12 cellular contexts compared by ENCODE assay signal in the genomic region with DNA sequence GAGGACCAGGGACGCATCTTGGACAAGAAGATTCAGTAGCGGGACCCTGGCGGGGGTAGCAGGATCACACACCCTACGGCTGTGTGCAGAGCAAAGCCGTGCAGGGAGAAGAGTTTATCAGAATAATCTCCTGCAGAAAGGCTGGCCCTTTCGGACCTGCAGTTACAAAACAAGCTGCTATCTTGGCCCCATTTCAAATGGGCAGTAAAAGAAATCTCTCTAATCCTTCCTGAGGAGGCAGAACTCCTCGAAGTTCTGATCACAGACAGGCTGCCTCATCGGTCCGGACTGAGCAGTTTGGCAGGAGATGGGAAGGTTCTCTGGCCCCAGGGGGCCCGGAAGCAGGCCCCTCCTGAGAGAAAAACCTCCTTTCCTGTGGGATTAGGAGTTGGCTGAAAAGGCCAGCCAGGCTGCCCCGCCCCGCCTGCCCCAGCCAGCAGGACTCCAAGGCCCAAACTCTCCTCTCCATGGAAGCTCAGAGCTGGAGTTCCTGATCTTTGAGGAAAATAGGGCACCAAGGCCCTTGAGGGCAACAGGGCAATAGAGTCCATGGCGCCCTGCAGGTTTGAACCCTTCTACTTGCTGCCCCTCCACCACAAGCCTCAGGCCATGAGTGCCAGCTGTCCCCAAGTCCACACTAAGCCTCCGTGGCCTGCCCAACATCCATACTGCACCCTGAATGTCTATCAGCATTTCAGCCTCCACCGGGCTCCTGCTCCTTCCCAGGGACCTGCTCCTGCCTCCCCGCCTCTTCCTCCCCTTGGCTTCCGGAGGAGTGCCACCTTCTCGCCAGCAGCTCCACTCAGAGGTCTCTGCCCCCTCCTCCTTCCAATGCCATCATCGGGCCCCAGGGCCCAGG.
DNase-seq lines count a peak whose midpoint lies in the region; ATAC-seq, FAIRE-seq and TF ChIP-seq lines count a peak whose summit lies in the region.
"Had no signal": no experiment of that assay in that cellular context is flagged by ENCODE, and none has a peak within 500 bp of the region (broad histone marks: within the 10 kb centered on the region; RNA-seq: fewer than 3 reads in every experiment).

No MANE protein-coding gene starts in this region.

- peaks cover 15% of the 10 kb centered on the region for H3K4me1 Mint-ChIP-seq in T-helper 17 cell
- H3K4me1 Mint-ChIP-seq in CD4-positive, alpha-beta T cell (ENCODE audit: low read depth) = no peaks in the 10 kb centered on the region

- TF ChIP-seq CTCF in fibroblast of villous mesenchyme (IDR thresholded peaks at IDR 0.05; ENCODE audit: insufficient read depth, low read depth, low read length) (no peak), sigmoid colon (IDR thresholded peaks at IDR 0.05) (no peak)
- no peak for TF ChIP-seq CTCF in CD4-positive, alpha-beta T cell (IDR thresholded peaks at IDR 0.05)

- H3K36me3 Mint-ChIP-seq in T-helper 17 cell (ENCODE audit: low read depth) = peaks cover 10% of the 10 kb centered on the region
- peaks cover 53% of the 10 kb centered on the region for H3K36me3 Mint-ChIP-seq in CD4-positive, alpha-beta T cell (ENCODE audit: low read depth)

- no peak for TF ChIP-seq EP300 in sigmoid colon (IDR thresholded peaks at IDR 0.05)

- CTCF ChIA-PET in CD4-positive, alpha-beta T cell (lab: Charles Lee) = no interaction called here

- no peaks in the 10 kb centered on the region for H3K9me3 Mint-ChIP-seq in CD4-positive, alpha-beta T cell

- no peaks in the 10 kb centered on the region for H3K27me3 ChIP-seq in sigmoid colon
- H3K27me3 ChIP-seq in CD4-positive, alpha-beta T cell (ENCODE audit: control insufficient read depth, insufficient read depth, low read length) = no peaks in the 10 kb centered on the region
- H3K27me3 ChIP-seq: pancreas had no signal

- TF ChIP-seq POLR2A in H54 (IDR thresholded peaks at IDR 0.05; ENCODE audit: low read depth, low read length) (no peak), sigmoid colon (IDR thresholded peaks at IDR 0.05) (no peak)

- H3K4me3 ChIP-seq in fibroblast of villous mesenchyme (ENCODE audit: low read depth, low read length) = no peak overlapping the region
- H3K4me3 ChIP-seq in sigmoid colon = no peak overlapping the region
- H3K4me3 ChIP-seq: GM12878, pancreas had no signal

- H3K27me3 Mint-ChIP-seq in T-helper 17 cell = no peaks in the 10 kb centered on the region
- no peaks in the 10 kb centered on the region for H3K27me3 Mint-ChIP-seq in CD4-positive, alpha-beta T cell

- H3K36me3 ChIP-seq in sigmoid colon = peaks cover 0 to 4% (median 0%) of the 10 kb centered on the region in 4 donors
- H3K36me3 ChIP-seq: pancreas had no signal

- 50 to 71% methylated on average over 19 of the region's 19 CpGs for WGBS in sigmoid colon, 2 donors

- no peaks in the 10 kb centered on the region for H3K9me3 ChIP-seq in T-helper 17 cell (ENCODE audit: control insufficient read depth, low read length, poor library complexity, severe bottlenecking)
- H3K9me3 ChIP-seq in sigmoid colon = no peaks in the 10 kb centered on the region
- H3K9me3 ChIP-seq in CD4-positive, alpha-beta T cell (ENCODE audit: control insufficient read depth, low read length) = no peaks in the 10 kb centered on the region
- H3K9me3 ChIP-seq: pancreas had no signal

- POLR2A ChIA-PET in CD4-positive, alpha-beta T cell (lab: Charles Lee) = no interaction called here

- H3K4me3 Mint-ChIP-seq in T-helper 17 cell = no peak overlapping the region
- no peak overlapping the region for H3K4me3 Mint-ChIP-seq in CD4-positive, alpha-beta T cell

- ATAC-seq in T-helper 17 cell (no peak), GM19023 (IDR thresholded peaks at IDR 0.05; ENCODE audit: unreplicated experiment) (no peak), GM18868 (IDR thresholded peaks at IDR 0.05; ENCODE audit: unreplicated experiment) (no peak)
- no peak for ATAC-seq in CD4-positive, alpha-beta T cell (ENCODE audit: poor library complexity)
- ATAC-seq: GM12878, pancreas had no signal

- DNase-seq in H54 (ENCODE audit: insufficient read length, low spot score) = peak; percentile 47
- DNase-seq in T-helper 17 cell = no peak
- DNase-seq in fibroblast of villous mesenchyme (ENCODE audit: low read depth) = peak; percentile 92
- DNase-seq in sigmoid colon = no peak
- no peak for DNase-seq in CD4-positive, alpha-beta T cell
- DNase-seq in HuH-7.5 (ENCODE audit: low spot score) = no peak
- DNase-seq: activated CD4-positive, CD25-positive, alpha-beta regulatory T cell; NCI-H2081; pancreas had no signal

- H3K27ac ChIP-seq in sigmoid colon = peak overlapping the region in 3 of 4 donors; percentile 23 to 47 (median 34)
- no peak overlapping the region for H3K27ac ChIP-seq in CD4-positive, alpha-beta T cell (ENCODE audit: low read depth, low read length)
- H3K27ac ChIP-seq: pancreas had no signal

- intact Hi-C loops in sigmoid colon (cut with DNase I) = no loop called here
- intact Hi-C loops in CD4-positive, alpha-beta T cell (cut with DNase I, micrococcal nuclease) = no loop called here

- no peak for FAIRE-seq in H54 (lab: Jason Lieb, UNC)
- FAIRE-seq: GM12878, pancreas had no signal

- peaks cover 0 to 42% (median 39%) of the 10 kb centered on the region in 4 donors for H3K4me1 ChIP-seq in sigmoid colon

- peak overlapping the region; percentile 78 for H3K27ac Mint-ChIP-seq in T-helper 17 cell
- H3K27ac Mint-ChIP-seq in CD4-positive, alpha-beta T cell = no peak overlapping the region

Comparison
In these comparisons a context has a peak if more than half of its experiments do, and no peak if none do; other contexts are left out.
1. DNase-seq: peak in H54 (single experiment) and fibroblast of villous mesenchyme (single experiment); none in T-helper 17 cell (0 of 3), sigmoid colon (single experiment), CD4-positive, alpha-beta T cell (0 of 10) and HuH-7.5 (single experiment).